ENCODE assay signal across 27 cellular contexts in genomic region chr1:26710811-26711210, GRCh38.
"Had no signal": no experiment of that assay in that cellular context is flagged by ENCODE, and none has a peak within 500 bp of the region (broad histone marks: within the 10 kb centered on the region; RNA-seq: fewer than 3 reads in every experiment).

No MANE protein-coding gene starts in this region.

- H3K4me2 ChIP-seq: KMS-11 had no signal

- H3K27ac ChIP-seq: body of pancreas, KMS-11, Peyer's patch, RWPE1, SJSA1 had no signal

- H3K4me3 Mint-ChIP-seq: activated B cell treated with CpG ODN at 0.5 μM for 24 hours; activated CD4-positive, alpha-beta memory T cell treated with anti-CD3 and anti-CD28 coated beads for 36 hours; activated CD4-positive, alpha-beta T cell treated with anti-CD3 and anti-CD28 coated beads, Interleukin-2, amount 10 ng/mL, durations not matched to agents 7 days and 5 days; activated naive CD8-positive, alpha-beta T cell treated with anti-CD3 and anti-CD28 coated beads, Interleukin-2, amount 50 U/mL, for 24 hours; activated T-cell treated with anti-CD3 and anti-CD28 coated beads, Interleukin-2, amount 50 U/mL, for 72 hours; T-helper 1 cell treated with Interleukin-12 subunit alpha and Interleukin-12 subunit beta and Interleukin-4 antibody, amounts not matched to agents 30 μg/mL and 1 μg/mL, for 36 hours had no signal

- H3K27me3 Mint-ChIP-seq: activated B cell treated with CpG ODN at 0.5 μM for 24 hours; activated CD4-positive, alpha-beta memory T cell treated with anti-CD3 and anti-CD28 coated beads for 36 hours; activated CD4-positive, alpha-beta T cell treated with anti-CD3 and anti-CD28 coated beads, Interleukin-2, amount 10 ng/mL, durations not matched to agents 7 days and 5 days; activated naive CD8-positive, alpha-beta T cell treated with anti-CD3 and anti-CD28 coated beads, Interleukin-2, amount 50 U/mL, for 24 hours had no signal

- DNase-seq: activated B cell treated with CpG ODN at 0.5 μM for 24 hours; activated CD4-positive, alpha-beta memory T cell treated with anti-CD3 and anti-CD28 coated beads for 36 hours; activated CD4-positive, alpha-beta T cell treated with anti-CD3 and anti-CD28 coated beads for 1 hour; activated CD4-positive, alpha-beta T cell treated with anti-CD3 and anti-CD28 coated beads, Interleukin-2, amount 10 ng/mL, durations not matched to agents 7 days and 5 days; activated CD8-positive, alpha-beta memory T cell treated with anti-CD3 and anti-CD28 coated beads for 24 hours; activated naive CD8-positive, alpha-beta T cell treated with anti-CD3 and anti-CD28 coated beads, Interleukin-2, amount 50 U/mL, for 24 hours; activated T-cell treated with anti-CD3 and anti-CD28 coated beads, Interleukin-2, amount 50 U/mL, for 72 hours; amniotic stem cell; body of pancreas; central memory CD4-positive, alpha-beta T cell; NCI-H1105; NCI-H1436 treated with DMSO at 0.1 percent for 48 hours; NCI-H187; NCI-H2081; NCI-H510A treated with DMSO at 0.1 percent for 48 hours; NCI-H69; NK-92 treated with Interleukin-12 subunit alpha and Interleukin-12 subunit beta, amount 100 ng/mL, for 24 hours; Peyer's patch; Right ventricle myocardium superior; T-helper 9 cell had no signal

- H3K27ac Mint-ChIP-seq: activated B cell treated with CpG ODN at 0.5 μM for 24 hours; activated CD4-positive, alpha-beta memory T cell treated with anti-CD3 and anti-CD28 coated beads for 36 hours; activated CD4-positive, alpha-beta T cell treated with anti-CD3 and anti-CD28 coated beads, Interleukin-2, amount 10 ng/mL, durations not matched to agents 7 days and 5 days; activated naive CD8-positive, alpha-beta T cell treated with anti-CD3 and anti-CD28 coated beads, Interleukin-2, amount 50 U/mL, for 24 hours; activated T-cell treated with anti-CD3 and anti-CD28 coated beads, Interleukin-2, amount 50 U/mL, for 72 hours; T-helper 1 cell treated with Interleukin-12 subunit alpha and Interleukin-12 subunit beta and Interleukin-4 antibody, amounts not matched to agents 30 μg/mL and 1 μg/mL, for 36 hours had no signal

- H3K9me3 ChIP-seq: ascending aorta, body of pancreas, Peyer's patch, SJSA1 had no signal

- H3K9ac ChIP-seq: KMS-11 had no signal

- H3K9me3 Mint-ChIP-seq: activated B cell treated with CpG ODN at 0.5 μM for 24 hours; activated CD4-positive, alpha-beta memory T cell treated with anti-CD3 and anti-CD28 coated beads for 36 hours; activated CD4-positive, alpha-beta T cell treated with anti-CD3 and anti-CD28 coated beads, Interleukin-2, amount 10 ng/mL, durations not matched to agents 7 days and 5 days; activated naive CD4-positive, alpha-beta T cell treated with anti-CD3 and anti-CD28 coated beads, Interleukin-2, amount 50 U/mL, for 72 hours; activated naive CD8-positive, alpha-beta T cell treated with anti-CD3 and anti-CD28 coated beads, Interleukin-2, amount 50 U/mL, for 24 hours; activated T-cell treated with anti-CD3 and anti-CD28 coated beads, Interleukin-2, amount 50 U/mL, for 72 hours; T-helper 1 cell treated with Interleukin-12 subunit alpha and Interleukin-12 subunit beta and Interleukin-4 antibody, amounts not matched to agents 30 μg/mL and 1 μg/mL, for 36 hours had no signal

- H3K4me3 ChIP-seq: ascending aorta, body of pancreas, Peyer's patch, SJSA1 had no signal

- ATAC-seq: activated naive CD4-positive, alpha-beta T cell treated with anti-CD3 and anti-CD28 coated beads, Interleukin-2, amount 50 U/mL, for 72 hours; activated naive CD8-positive, alpha-beta T cell treated with anti-CD3 and anti-CD28 coated beads, Interleukin-2, amount 50 U/mL, for 24 hours; body of pancreas; SK-N-SH treated with all-trans-retinoic acid at 6 μM for 48 hours had no signal

- H3K27me3 ChIP-seq: ascending aorta, body of pancreas, Peyer's patch, SJSA1 had no signal
